Comparison of ENCODE assay signal across 8 cellular contexts in genomic region chr22:23767673-23768548, GRCh38. TPM values are rescaled to one million over a fixed set of nuclear protein-coding genes. Genes with fewer than 3 reads are reported as not detected.
DNase-seq lines count a peak whose midpoint lies in the region; ATAC-seq lines count a peak whose summit lies in the region.

Gene CHCHD10, minus strand, starts transcription at chr22:23767972. Its CDS starts 98 bp downstream, at chr22:23767874.

- H3K9ac ChIP-seq in mesendoderm (ENCODE audit: low read length), result peak within 1 kb of the TSS; percentile 83

- H3K36me3 Mint-ChIP-seq in effector memory CD8-positive, alpha-beta T cell (ENCODE audit: insufficient read depth), result no peaks in the 10 kb centered on the region

- peaks cover 11% of the 10 kb centered on the region for H3K4me1 ChIP-seq in mesendoderm (ENCODE audit: control insufficient read depth, low read depth, low read length)

- no peaks in the 10 kb centered on the region for H3K27me3 ChIP-seq in mesendoderm (ENCODE audit: insufficient read depth, low read length, poor library complexity)

- H3K79me1 ChIP-seq in mesendoderm (ENCODE audit: low read length), result peaks cover 4% of the 10 kb centered on the region

- H2BK120ac ChIP-seq in mesendoderm (ENCODE audit: low read depth, low read length), result no peak within 1 kb of the TSS

- H3K36me3 ChIP-seq in mesendoderm (ENCODE audit: control insufficient read depth, insufficient read depth, low read length), result no peaks in the 10 kb centered on the region

- no peak within 1 kb of the TSS for H2BK15ac ChIP-seq in mesendoderm (replicated peaks; ENCODE audit: low read depth)

- peak within 1 kb of the TSS; percentile 82 for H3K18ac ChIP-seq in mesendoderm (ENCODE audit: low read length)

- peaks cover 23 to 35% of the 10 kb centered on the region in 2 donors for H3K4me1 Mint-ChIP-seq in effector memory CD8-positive, alpha-beta T cell (ENCODE audit: low read depth in 2 of 2)

- H3K27me3 Mint-ChIP-seq in effector memory CD8-positive, alpha-beta T cell, result no peaks in the 10 kb centered on the region

- peak within 1 kb of the TSS; percentile 81 to 86 for H3K4me3 Mint-ChIP-seq in effector memory CD8-positive, alpha-beta T cell

- no peaks in the 10 kb centered on the region for H3K9me3 Mint-ChIP-seq in effector memory CD8-positive, alpha-beta T cell

- H3K79me2 ChIP-seq in mesendoderm (ENCODE audit: control insufficient read depth, insufficient read depth, low read length), result no peaks in the 10 kb centered on the region

- H3K56ac ChIP-seq in mesendoderm (ENCODE audit: low read length), result peak within 1 kb of the TSS; percentile 98

- peak within 1 kb of the TSS; percentile 26 for H2BK5ac ChIP-seq in mesendoderm (ENCODE audit: low read length)

- peak within 1 kb of the TSS; percentile 100 for H3K4me2 ChIP-seq in mesendoderm (ENCODE audit: low read length)

- WGBS in mesendoderm (ENCODE audit: extremely low coverage, insufficient coverage, low lambda C conversion rate), result no CpG with 5 or more reads among the region's 63 CpGs

- peak; percentile 54 for ATAC-seq in HG03045 (IDR thresholded peaks at IDR 0.05; ENCODE audit: unreplicated experiment)
- peak; percentile 70 for ATAC-seq in effector memory CD8-positive, alpha-beta T cell (replicated peaks)
- ATAC-seq in GM18873 (IDR thresholded peaks at IDR 0.05; ENCODE audit: low FRiP score, unreplicated experiment), result no peak

- H3K23ac ChIP-seq in mesendoderm (ENCODE audit: low read length), result no peak within 1 kb of the TSS

- no peak within 1 kb of the TSS for H4K8ac ChIP-seq in mesendoderm (ENCODE audit: low read depth, low read length)

- DNase-seq in GM04504 (ENCODE audit: low read depth) (peak; percentile 47), NCI-H82 treated with DMSO at 0.1 percent for 48 hours (lab: John Stamatoyannopoulos, UW; ENCODE audit: unreplicated experiment) (peak; percentile 34), mesendoderm (peak; percentile 92)
- DNase-seq in activated CD8-positive, alpha-beta memory T cell treated with anti-CD3 and anti-CD28 coated beads for 24 hours, result peak; percentile 94
- DNase-seq in effector memory CD8-positive, alpha-beta T cell, result peak; percentile 62 to 74 (median 70)
- DNase-seq in stimulated activated CD8-positive, alpha-beta memory T cell treated with anti-CD3 and anti-CD28 coated beads, Interleukin-12 subunit alpha, Interleukin-12 subunit beta, amount 100 ng/mL, for 24 hours (ENCODE audit: extremely low read depth), result peak; percentile 60

- no peak within 1 kb of the TSS for H4K5ac ChIP-seq in mesendoderm (ENCODE audit: low read length)

- H3K27ac ChIP-seq in mesendoderm (ENCODE audit: low read depth, low read length), result peak within 1 kb of the TSS; percentile 15

- H3K4ac ChIP-seq in mesendoderm (ENCODE audit: low read depth, low read length), result peak within 1 kb of the TSS; percentile 82

- H3K27ac Mint-ChIP-seq in effector memory CD8-positive, alpha-beta T cell, result peak within 1 kb of the TSS in 1 of 2 donors; percentile 67

- peak within 1 kb of the TSS; percentile 20 for H2AK5ac ChIP-seq in mesendoderm (ENCODE audit: low read length)

- H3K4me3 ChIP-seq in mesendoderm (ENCODE audit: low read length), result peak within 1 kb of the TSS; percentile 80

RNA-seq across cellular contexts. Expression of gene CHCHD10, which starts in this region (rescaled TPM):
- 186 TPM for polyA plus RNA-seq in mesendoderm (2013, experiment 1 of 2)
- polyA plus RNA-seq in mesendoderm (2013, experiment 2 of 2), result 187 TPM

Comparison
In these comparisons a context has a peak if more than half of its experiments do, and no peak if none do; other contexts are left out.
1. DNase-seq: peak in every context shown above with its lines; median percentile 94 in activated CD8-positive, alpha-beta memory T cell treated with anti-CD3 and anti-CD28 coated beads for 24 hours; 92 in mesendoderm; 70 in effector memory CD8-positive, alpha-beta T cell; 60 in stimulated activated CD8-positive, alpha-beta memory T cell treated with anti-CD3 and anti-CD28 coated beads, Interleukin-12 subunit alpha, Interleukin-12 subunit beta, amount 100 ng/mL, for 24 hours; 47 in GM04504; 34 in NCI-H82 treated with DMSO at 0.1 percent for 48 hours.